ENCODE assay signal across 14 cellular contexts in genomic region chr17:78419970-78420820, GRCh38. TPM values are rescaled to one million over a fixed set of nuclear protein-coding genes. Genes with fewer than 3 reads are reported as not detected.
DNase-seq lines count a peak whose midpoint lies in the region; ATAC-seq and TF ChIP-seq lines count a peak whose summit lies in the region.
"Had no signal": no experiment of that assay in that cellular context is flagged by ENCODE, and none has a peak within 500 bp of the region (broad histone marks: within the 10 kb centered on the region; RNA-seq: fewer than 3 reads in every experiment).

No MANE protein-coding gene starts in this region.

- peaks cover 30 to 40% of the 10 kb centered on the region in 2 donors for H3K4me1 Mint-ChIP-seq in natural killer cell treated with Interleukin-12 subunit alpha and Interleukin-12 subunit beta and Interleukin-15 and Interleukin-18, amount 100 ng/mL, for 72 hours (ENCODE audit: low read depth in 2 of 2)
- H3K4me1 Mint-ChIP-seq in natural killer cell = peaks cover 11 to 25% of the 10 kb centered on the region in 2 donors

- intact Hi-C loops in natural killer cell (cut with micrococcal nuclease) = no loop called here
- intact Hi-C loops in lower lobe of right lung (cut with DNase I) = no loop called here

- H3K27me3 Mint-ChIP-seq in natural killer cell treated with Interleukin-12 subunit alpha and Interleukin-12 subunit beta and Interleukin-15 and Interleukin-18, amount 100 ng/mL, for 72 hours = no peaks in the 10 kb centered on the region
- H3K27me3 Mint-ChIP-seq in natural killer cell (ENCODE audit: low read depth in 2 of 2) = no peaks in the 10 kb centered on the region
- H3K27me3 Mint-ChIP-seq: activated B cell treated with CpG ODN at 0.5 μM for 24 hours; CD4-positive, alpha-beta T cell had no signal

- peak overlapping the region; percentile 66 for H3K27ac ChIP-seq in lower lobe of right lung
- H3K27ac ChIP-seq: body of pancreas had no signal

- H3K4me3 ChIP-seq in lower lobe of right lung = peak overlapping the region; percentile 2
- H3K4me3 ChIP-seq: body of pancreas, HAP-1, MG63 had no signal

- no peak for TF ChIP-seq CTCF in natural killer cell (IDR thresholded peaks at IDR 0.05)
- TF ChIP-seq CTCF in lower lobe of right lung (IDR thresholded peaks at IDR 0.05) = no peak

- peak overlapping the region; percentile 17 for H3K4me3 Mint-ChIP-seq in natural killer cell treated with Interleukin-12 subunit alpha and Interleukin-12 subunit beta and Interleukin-15 and Interleukin-18, amount 100 ng/mL, for 72 hours
- no peak overlapping the region for H3K4me3 Mint-ChIP-seq in natural killer cell
- H3K4me3 Mint-ChIP-seq: activated B cell treated with CpG ODN at 0.5 μM for 24 hours; CD4-positive, alpha-beta T cell had no signal

- peaks cover 96% of the 10 kb centered on the region for H3K4me1 ChIP-seq in lower lobe of right lung
- H3K4me1 ChIP-seq: HAP-1 had no signal

- H3K27ac Mint-ChIP-seq in natural killer cell treated with Interleukin-12 subunit alpha and Interleukin-12 subunit beta and Interleukin-15 and Interleukin-18, amount 100 ng/mL, for 72 hours = peak overlapping the region; percentile 23 to 50
- H3K27ac Mint-ChIP-seq in natural killer cell = no peak overlapping the region
- H3K27ac Mint-ChIP-seq: activated B cell treated with CpG ODN at 0.5 μM for 24 hours; CD4-positive, alpha-beta T cell had no signal

- H3K9me3 Mint-ChIP-seq in natural killer cell treated with Interleukin-12 subunit alpha and Interleukin-12 subunit beta and Interleukin-15 and Interleukin-18, amount 100 ng/mL, for 72 hours = no peaks in the 10 kb centered on the region
- no peaks in the 10 kb centered on the region for H3K9me3 Mint-ChIP-seq in natural killer cell
- H3K9me3 Mint-ChIP-seq: activated B cell treated with CpG ODN at 0.5 μM for 24 hours; CD4-positive, alpha-beta T cell had no signal

- DNase-seq in natural killer cell treated with Interleukin-12 subunit alpha and Interleukin-12 subunit beta and Interleukin-15 and Interleukin-18, amount 100 ng/mL, for 72 hours (ENCODE audit: low spot score) = no peak
- DNase-seq in natural killer cell (no peak), dermis blood vessel endothelial cell (peak; percentile 30), lower lobe of right lung (no peak), NCI-H82 treated with DMSO at 0.1 percent for 48 hours (lab: John Stamatoyannopoulos, UW; ENCODE audit: unreplicated experiment) (no peak), middle frontal gyrus (ENCODE audit: extremely low spot score, low spot score) (no peak), occipital lobe (lab: John Stamatoyannopoulos, UW) (no peak)
- DNase-seq: activated B cell treated with CpG ODN at 0.5 μM for 24 hours; activated T-cell treated with anti-CD3 and anti-CD28 coated beads, Interleukin-2, amount 50 U/mL, for 48 hours; body of pancreas; CD4-positive, alpha-beta T cell; MG63 had no signal

- peaks cover 67% of the 10 kb centered on the region for H3K36me3 ChIP-seq in lower lobe of right lung

- H3K36me3 Mint-ChIP-seq in natural killer cell treated with Interleukin-12 subunit alpha and Interleukin-12 subunit beta and Interleukin-15 and Interleukin-18, amount 100 ng/mL, for 72 hours = peaks cover 14% of the 10 kb centered on the region
- H3K36me3 Mint-ChIP-seq in natural killer cell = no peaks in the 10 kb centered on the region

- no peak for ATAC-seq in natural killer cell treated with Interleukin-12 subunit alpha and Interleukin-12 subunit beta and Interleukin-15 and Interleukin-18, amount 100 ng/mL, for 72 hours
- ATAC-seq in natural killer cell (no peak), lower lobe of right lung (no peak), GM21447 (IDR thresholded peaks at IDR 0.05; ENCODE audit: unreplicated experiment) (no peak)
- ATAC-seq: body of pancreas had no signal

- no peaks in the 10 kb centered on the region for H3K27me3 ChIP-seq in lower lobe of right lung (ENCODE audit: low read depth)
- H3K27me3 ChIP-seq: body of pancreas, MG63 had no signal

- no peaks in the 10 kb centered on the region for H3K9me3 ChIP-seq in lower lobe of right lung
- H3K9me3 ChIP-seq: body of pancreas, HAP-1, MG63 had no signal

RNA-seq across cellular contexts. Expression of gene PGS1, which starts 41.7 kb away (rescaled TPM):
- total RNA-seq in natural killer cell treated with Interleukin-12 subunit alpha and Interleukin-12 subunit beta and Interleukin-15 and Interleukin-18, amount 100 ng/mL, for 72 hours = 100 to 1,000 TPM in 1 of 2 donors, 10 to 100 TPM in 1; 83.0 to 139 TPM
- total RNA-seq in natural killer cell (10 to 100 TPM; 47.9 to 53.6 (median 48.3) TPM), dermis blood vessel endothelial cell (38.1 and 66.9 TPM in 2 replicates), lower lobe of right lung (90.9 TPM), occipital lobe (39.0 TPM)

Comparison
In these comparisons a context has a peak if more than half of its experiments do, and no peak if none do; other contexts are left out.
1. H3K27ac Mint-ChIP-seq: peak in natural killer cell treated with Interleukin-12 subunit alpha and Interleukin-12 subunit beta and Interleukin-15 and Interleukin-18, amount 100 ng/mL, for 72 hours (2 of 2); none in natural killer cell (0 of 2).